9 cellular contexts compared by ENCODE assay signal in genomic region chr12:89160716-89161123, GRCh38.
DNase-seq lines count a peak whose midpoint lies in the region; ATAC-seq and TF ChIP-seq lines count a peak whose summit lies in the region.
"Had no signal": no experiment of that assay in that cellular context is flagged by ENCODE, and none has a peak within 500 bp of the region (broad histone marks: within the 10 kb centered on the region; RNA-seq: fewer than 3 reads in every experiment).

No MANE protein-coding gene starts in this region.

- no peak for ATAC-seq in HG03460 (IDR thresholded peaks at IDR 0.05; ENCODE audit: unreplicated experiment)

- DNase-seq in DMS53 (lab: John Stamatoyannopoulos, UW) (peak; percentile 12), DMS53 treated with DMSO at 0.1 percent for 48 hours (lab: John Stamatoyannopoulos, UW; ENCODE audit: unreplicated experiment) (no peak), hepatocyte (ENCODE audit: low spot score) (peak; percentile 28), Calu3 (no peak), activated gamma-delta T cell treated with Interleukin-2 at 50 U/mL for 16 hours (no peak)
- DNase-seq in activated CD8-positive, alpha-beta memory T cell treated with anti-CD3 and anti-CD28 coated beads, Interleukin-2, amount 50 U/mL, for 48 hours, result peak; percentile 70
- peak; percentile 21 to 37 for DNase-seq in stimulated activated CD8-positive, alpha-beta memory T cell treated with anti-CD3 and anti-CD28 coated beads, Interleukin-2, amount 100 ng/mL, for 48 hours (ENCODE audit: low read depth in 2 of 2)

- no peaks in the 10 kb centered on the region for H3K36me3 ChIP-seq in hepatocyte (replicated peaks; ENCODE audit: insufficient read depth, low read depth)

- CTCF ChIA-PET in Calu3 (lab: Charles Lee), result no interaction called here

- no peaks in the 10 kb centered on the region for H3K9me3 ChIP-seq in hepatocyte (ENCODE audit: low read depth)

- no TSS peak for BruUV-seq in Calu3 (replicated peaks; lab: Mats Ljungman, UMichigan)

- H3K4me3 ChIP-seq in hepatocyte, result no peak overlapping the region

- H3K27me3 ChIP-seq in hepatocyte, result no peaks in the 10 kb centered on the region

- no peaks in the 10 kb centered on the region for H3K9me2 ChIP-seq in hepatocyte (replicated peaks; ENCODE audit: insufficient read depth)

- no peak overlapping the region for H2AFZ ChIP-seq in hepatocyte

- H3K4me3 Mint-ChIP-seq in Calu3 (ENCODE audit: low read depth, unreplicated experiment), result no peak overlapping the region

- no peak overlapping the region for H3K27ac ChIP-seq in hepatocyte
- H3K27ac ChIP-seq: 22Rv1 had no signal

- no peaks in the 10 kb centered on the region for H3K79me2 ChIP-seq in hepatocyte

- H4K20me1 ChIP-seq in hepatocyte (ENCODE audit: insufficient read depth, poor library complexity, severe bottlenecking), result no peaks in the 10 kb centered on the region

- peaks cover 32% of the 10 kb centered on the region for H3K4me1 ChIP-seq in hepatocyte (ENCODE audit: insufficient read depth)

- H3K27me3 Mint-ChIP-seq in Calu3 (ENCODE audit: unreplicated experiment), result no peaks in the 10 kb centered on the region

- TF ChIP-seq CTCF in hepatocyte (IDR thresholded peaks at IDR 0.05; ENCODE audit: poor library complexity), result no peak
- TF ChIP-seq CTCF in Calu3 (IDR thresholded peaks at IDR 0.05; ENCODE audit: unreplicated experiment), result no peak

- intact Hi-C loops in Calu3 (cut with micrococcal nuclease; ENCODE audit: unreplicated experiment), result no loop called here

- no peaks in the 10 kb centered on the region for H3K9me3 Mint-ChIP-seq in Calu3 (ENCODE audit: low read depth, unreplicated experiment)

- H3K4me2 ChIP-seq in hepatocyte, result no peak overlapping the region

- H3K27ac Mint-ChIP-seq in Calu3 (ENCODE audit: unreplicated experiment), result no peak overlapping the region

- no peaks in the 10 kb centered on the region for H3K4me1 Mint-ChIP-seq in Calu3 (ENCODE audit: low read depth, unreplicated experiment)

- 50% methylated on average over 5 of the region's 5 CpGs for WGBS in hepatocyte (ENCODE audit: low lambda C conversion rate, missing lambda C conversion rate)

- H3K36me3 Mint-ChIP-seq in Calu3 (ENCODE audit: insufficient read depth, unreplicated experiment), result no peaks in the 10 kb centered on the region

Comparison
In these comparisons a context has a peak if more than half of its experiments do, and no peak if none do; other contexts are left out.
1. DNase-seq: peak in DMS53 (single experiment), activated CD8-positive, alpha-beta memory T cell treated with anti-CD3 and anti-CD28 coated beads, Interleukin-2, amount 50 U/mL, for 48 hours (single experiment), hepatocyte (single experiment) and stimulated activated CD8-positive, alpha-beta memory T cell treated with anti-CD3 and anti-CD28 coated beads, Interleukin-2, amount 100 ng/mL, for 48 hours (2 of 2); none in DMS53 treated with DMSO at 0.1 percent for 48 hours (single experiment), Calu3 (single experiment) and activated gamma-delta T cell treated with Interleukin-2 at 50 U/mL for 16 hours (single experiment).